In genomic region chr2:97646977-97647376, GRCh38 we compare ENCODE assay signal across 8 cellular contexts. TPM values are rescaled to one million over a fixed set of nuclear protein-coding genes. Genes with fewer than 3 reads are reported as not detected.
A peak's percentile ranks its signal among the peaks of the same experiment; 100 is the strongest.
DNase-seq lines count a peak whose midpoint lies in the region; ATAC-seq and TF ChIP-seq lines count a peak whose summit lies in the region.

No MANE protein-coding gene starts in this region.

- H3K27me3 Mint-ChIP-seq in nephron (ENCODE audit: low read depth), result no peaks in the 10 kb centered on the region

- no peak overlapping the region for H3K27ac ChIP-seq in Karpas-422 (ENCODE audit: low read length)
- H3K27ac ChIP-seq in coronary artery, result no peak overlapping the region

- no peaks in the 10 kb centered on the region for H3K9me3 Mint-ChIP-seq in nephron

- no peak for ATAC-seq in HG03460 (IDR thresholded peaks at IDR 0.05; ENCODE audit: unreplicated experiment)

- H3K9me2 ChIP-seq in Karpas-422 (replicated peaks; ENCODE audit: insufficient read depth, low read length), result no peaks in the 10 kb centered on the region

- no peak overlapping the region for H2AFZ ChIP-seq in Karpas-422 (ENCODE audit: low read length)

- DNase-seq in BE2C (no peak), Karpas-422 (no peak), coronary artery (ENCODE audit: low spot score) (no peak), RKO (ENCODE audit: low spot score) (no peak), NCI-H1930 (lab: John Stamatoyannopoulos, UW) (no peak)
- no peak for DNase-seq in activated CD4-positive, alpha-beta T cell treated with anti-CD3 and anti-CD28 coated beads, Interleukin-2, amount 50 U/mL, for 48 hours

- H3K36me3 ChIP-seq in BE2C (peaks cover 12% of the 10 kb centered on the region), Karpas-422 (ENCODE audit: insufficient read depth, low read length) (peaks cover 25% of the 10 kb centered on the region)

- H3K4me3 ChIP-seq in BE2C (ENCODE audit: low read depth, low read length) (peak overlapping the region; percentile 81), Karpas-422 (ENCODE audit: low read length) (peak overlapping the region; percentile 98), coronary artery (peak overlapping the region; percentile 93)

- H3K79me2 ChIP-seq in Karpas-422 (ENCODE audit: low read length), result peaks cover 20% of the 10 kb centered on the region

- H3K27ac Mint-ChIP-seq in nephron, result peak overlapping the region; percentile 13 to 50 (median 46)

- H3K27me3 ChIP-seq in BE2C (no peaks in the 10 kb centered on the region), Karpas-422 (ENCODE audit: low read length) (no peaks in the 10 kb centered on the region)

- H3K4me2 ChIP-seq in Karpas-422 (ENCODE audit: low read depth, low read length, poor library complexity, severe bottlenecking), result peak overlapping the region; percentile 97

- no peaks in the 10 kb centered on the region; the same call in 1 of the 2 replicates for H3K4me1 ChIP-seq in BE2C
- H3K4me1 ChIP-seq in Karpas-422 (ENCODE audit: low read length), result peaks cover 19% of the 10 kb centered on the region

- no peaks in the 10 kb centered on the region for H4K20me1 ChIP-seq in Karpas-422 (ENCODE audit: insufficient read depth, low read depth, low read length)

- peak overlapping the region; percentile 90 to 96 (median 94) for H3K4me3 Mint-ChIP-seq in nephron

- H3K9me3 ChIP-seq in BE2C (no peaks in the 10 kb centered on the region), Karpas-422 (ENCODE audit: low read length) (no peaks in the 10 kb centered on the region)

- H3K4me1 Mint-ChIP-seq in nephron, result peaks cover 13% of the 10 kb centered on the region

- H3K9ac ChIP-seq in Karpas-422 (ENCODE audit: low read length), result peak overlapping the region; percentile 100

- peaks cover 39% of the 10 kb centered on the region for H3K36me3 Mint-ChIP-seq in nephron (ENCODE audit: low read depth)

- no peak for TF ChIP-seq CTCF in BE2C (IDR thresholded peaks at IDR 0.05; ENCODE audit: low read depth, low read length)
- TF ChIP-seq CTCF in coronary artery (IDR thresholded peaks at IDR 0.05), result no peak
- no peak for TF ChIP-seq CTCF in nephron (IDR thresholded peaks at IDR 0.05; ENCODE audit: unreplicated experiment in 3 of 3)

RNA-seq across cellular contexts. Expression of gene COX5B, which starts 1.1 kb away (rescaled TPM):
- polyA plus RNA-seq in BE2C (2012; ENCODE audit: insufficient read depth, insufficient read length, low read depth), result 390 TPM
- total RNA-seq in Karpas-422 (2014; rRNA removed; shearing (Covaris generic); ENCODE audit: low replicate concordance), result 374 and 606 TPM in 2 replicates

RNA-seq across cellular contexts. Expression of gene ACTR1B, which starts 16.9 kb away (rescaled TPM):
- polyA plus RNA-seq in BE2C (2012; ENCODE audit: insufficient read depth, insufficient read length, low read depth), result 58.9 TPM
- total RNA-seq in Karpas-422 (2014; rRNA removed; shearing (Covaris generic); ENCODE audit: low replicate concordance), result 32.1 and 65.3 TPM in 2 replicates

RNA-seq across cellular contexts. Expression of gene C2orf92, which starts 22.5 kb away (rescaled TPM):
- polyA plus RNA-seq in BE2C (2012; ENCODE audit: insufficient read depth, insufficient read length, low read depth), result 1.5 TPM
- 5.2 and 5.9 TPM in 2 replicates for total RNA-seq in Karpas-422 (2014; rRNA removed; shearing (Covaris generic); ENCODE audit: low replicate concordance)

RNA-seq across cellular contexts. Expression of gene ANKRD36B, which starts 57.3 kb away (rescaled TPM):
- 0.86 TPM for polyA plus RNA-seq in BE2C (2012; ENCODE audit: insufficient read depth, insufficient read length, low read depth)
- 69.9 and 79.2 TPM in 2 replicates for total RNA-seq in Karpas-422 (2014; rRNA removed; shearing (Covaris generic); ENCODE audit: low replicate concordance)
